9 cellular contexts compared by ENCODE assay signal in genomic region chr3:195537995-195538394, GRCh38. TPM values are rescaled to one million over a fixed set of nuclear protein-coding genes. Genes with fewer than 3 reads are reported as not detected.
DNase-seq lines count a peak whose midpoint lies in the region; ATAC-seq and TF ChIP-seq lines count a peak whose summit lies in the region.
"Had no signal": no experiment of that assay in that cellular context is flagged by ENCODE, and none has a peak within 500 bp of the region (broad histone marks: within the 10 kb centered on the region; RNA-seq: fewer than 3 reads in every experiment).

No MANE protein-coding gene starts in this region.

- peaks cover 27% of the 10 kb centered on the region for H3K36me3 Mint-ChIP-seq in central memory CD8-positive, alpha-beta T cell (ENCODE audit: insufficient read depth)

- H3K4me3 Mint-ChIP-seq in central memory CD8-positive, alpha-beta T cell: peak overlapping the region; percentile 79

- intact Hi-C loops in lower leg skin (cut with DNase I; ENCODE audit: low total_unique reads): no loop called here

- peak overlapping the region; percentile 76 for H3K27ac Mint-ChIP-seq in central memory CD8-positive, alpha-beta T cell (ENCODE audit: low read depth)

- H3K9me3 Mint-ChIP-seq in central memory CD8-positive, alpha-beta T cell: no peaks in the 10 kb centered on the region

- peak; percentile 88 for DNase-seq in GM12865 (ENCODE audit: low read depth)
- no peak for DNase-seq in central memory CD8-positive, alpha-beta T cell (ENCODE audit: low spot score in 2 of 2)
- DNase-seq in left lobe of liver (ENCODE audit: low spot score): no peak
- no peak for DNase-seq in 8988T
- no peak for DNase-seq in lower leg skin (ENCODE audit: low spot score in 2 of 2)
- DNase-seq in putamen (ENCODE audit: low spot score): no peak

- ATAC-seq in GM21423 (IDR thresholded peaks at IDR 0.05; ENCODE audit: unreplicated experiment) (peak; percentile 43), HG03571 (IDR thresholded peaks at IDR 0.05; ENCODE audit: unreplicated experiment) (peak; percentile 44), left lobe of liver (no peak)
- no peak for ATAC-seq in central memory CD8-positive, alpha-beta T cell (replicated peaks; ENCODE audit: extremely low read depth, poor library complexity, severe bottlenecking)

- no peak for TF ChIP-seq POLR2A in lower leg skin (IDR thresholded peaks at IDR 0.05)

- H3K27me3 Mint-ChIP-seq in central memory CD8-positive, alpha-beta T cell: no peaks in the 10 kb centered on the region

- peaks cover 79% of the 10 kb centered on the region for H3K4me1 Mint-ChIP-seq in central memory CD8-positive, alpha-beta T cell

- 74 to 79% methylated on average over 2 of the region's 2 CpGs for WGBS in lower leg skin, 2 donors

- TF ChIP-seq CTCF in GM12865 (IDR thresholded peaks at IDR 0.05; ENCODE audit: insufficient read depth, low read depth, low read length, missing control alignments): no peak
- TF ChIP-seq CTCF in lower leg skin (IDR thresholded peaks at IDR 0.05): no peak

- H3K4me3 ChIP-seq in GM12865 (ENCODE audit: low read depth, low read length): peak overlapping the region; percentile 45
- no peak overlapping the region for H3K4me3 ChIP-seq in lower leg skin (ENCODE audit: low read depth, poor library complexity, severe bottlenecking)

RNA-seq across cellular contexts. Expression of gene PPP1R2, which starts 5.1 kb away (rescaled TPM):
- total RNA-seq in left lobe of liver (11.8 TPM), lower leg skin (10 to 100 TPM; 45.5 to 80.7 (median 71.6) TPM)

RNA-seq across cellular contexts. Expression of gene APOD, which starts 45.7 kb away (rescaled TPM):
- total RNA-seq in left lobe of liver (0.25 TPM), lower leg skin (100 to 1,000 TPM; 201 to 766 (median 373) TPM)
- total RNA-seq: Daoy had no signal

Comparison
In these comparisons a context has a peak if more than half of its experiments do, and no peak if none do; other contexts are left out.
1. ATAC-seq: peak in GM21423 (single experiment) and HG03571 (single experiment); none in central memory CD8-positive, alpha-beta T cell (single experiment) and left lobe of liver (single experiment).
2. RNA of gene APOD, which starts 45.7 kb away (total RNA-seq): 201 to 766 TPM in lower leg skin; 0.25 TPM in left lobe of liver (single experiment); every median in the first group is over 100 times any median in the second.